Comparison of ENCODE assay signal across 28 cellular contexts in genomic region chr4:163237856-163238255, GRCh38.
"Had no signal": no experiment of that assay in that cellular context is flagged by ENCODE, and none has a peak within 500 bp of the region (broad histone marks: within the 10 kb centered on the region; RNA-seq: fewer than 3 reads in every experiment).

No MANE protein-coding gene starts in this region.

- H3K4me1 Mint-ChIP-seq: stimulated activated effector memory CD8-positive, alpha-beta T cell treated with anti-CD3 and anti-CD28 coated beads, Interleukin-12 subunit alpha, Interleukin-12 subunit beta, amount 100 ng/mL, for 72 hours; stimulated activated memory B cell treated with anti-CD40 and anti-IgM and Interleukin-4, amounts not matched to agents 10 μg/mL and 1 μg/mL and 100 μg/mL, for 72 hours; stimulated activated naive B cell treated with anti-CD40 and anti-IgM and Interleukin-4, amounts not matched to agents 10 μg/mL and 1 μg/mL and 100 μg/mL, for 72 hours; stimulated activated naive CD8-positive, alpha-beta T cell treated with anti-CD3 and anti-CD28 coated beads, Interleukin-15, amount 100 ng/mL, for 72 hours had no signal

- DNase-seq: stimulated activated CD4-positive, alpha-beta T cell treated with anti-CD3 and anti-CD28 coated beads, Interleukin-2, amount 100 ng/mL, for 48 hours; stimulated activated CD4-positive, alpha-beta T cell treated with anti-CD3 and anti-CD28 coated beads, Interleukin-4, amount 100 ng/mL, for 1 hour; stimulated activated CD4-positive, alpha-beta T cell treated with anti-CD3 and anti-CD28 coated beads, Interleukin-4, amount 100 ng/mL, for 24 hours; stimulated activated CD4-positive, alpha-beta T cell treated with anti-CD3 and anti-CD28 coated beads, Interleukin-4, amount 100 ng/mL, for 4 hours; stimulated activated CD8-positive, alpha-beta memory T cell treated with anti-CD3 and anti-CD28 coated beads, Interleukin-4, amount 100 ng/mL, for 48 hours; stimulated activated naive B cell treated with anti-CD40 and anti-IgM and Interleukin-4, amounts not matched to agents 10 μg/mL and 1 μg/mL and 100 μg/mL, for 72 hours; stimulated activated naive CD4-positive, alpha-beta T cell; stimulated activated naive CD4-positive, alpha-beta T cell treated with Interleukin-2 at 50 U/mL for 16 hours; stimulated activated naive CD8-positive, alpha-beta T cell treated with anti-CD3 and anti-CD28 coated beads, Interleukin-15, amount 100 ng/mL, for 72 hours; stimulated activated naive CD8-positive, alpha-beta T cell treated with anti-CD3 and anti-CD28 coated beads, Interleukin-15, Interleukin-2, amounts not matched to agents 100 U/mL and 50 U/mL, for 24 hours; stomach; substantia nigra; testis; thyroid gland; tibial artery; transverse colon; trophoblast cell; upper lobe of left lung; upper lobe of right lung; uterus had no signal

- H3K27me3 ChIP-seq: stomach, suprapubic skin, testis, thyroid gland, tibial artery, tibial nerve, transverse colon, upper lobe of left lung, upper lobe of right lung, uterus, vagina had no signal

- H3K9me3 ChIP-seq: suprapubic skin, testis, thoracic aorta, thyroid gland, transverse colon, upper lobe of right lung, uterus, vagina had no signal

- H3K27ac Mint-ChIP-seq: stimulated activated effector memory CD8-positive, alpha-beta T cell treated with anti-CD3 and anti-CD28 coated beads, Interleukin-12 subunit alpha, Interleukin-12 subunit beta, amount 100 ng/mL, for 72 hours; stimulated activated memory B cell treated with anti-CD40 and anti-IgM and Interleukin-4, amounts not matched to agents 10 μg/mL and 1 μg/mL and 100 μg/mL, for 72 hours; stimulated activated naive B cell treated with anti-CD40 and anti-IgM and Interleukin-4, amounts not matched to agents 10 μg/mL and 1 μg/mL and 100 μg/mL, for 72 hours; stimulated activated naive CD8-positive, alpha-beta T cell treated with anti-CD3 and anti-CD28 coated beads, Interleukin-15, amount 100 ng/mL, for 72 hours; stimulated activated naive CD8-positive, alpha-beta T cell treated with anti-CD3 and anti-CD28 coated beads, Interleukin-15, Interleukin-2, amounts not matched to agents 100 ng/mL and 50 ng/mL, for 24 hours; type B pancreatic cell had no signal

- H3K27me3 Mint-ChIP-seq: stimulated activated memory B cell treated with anti-CD40 and anti-IgM and Interleukin-4, amounts not matched to agents 10 μg/mL and 1 μg/mL and 100 μg/mL, for 72 hours; type B pancreatic cell had no signal

- H3K4me3 ChIP-seq: stomach, suprapubic skin, testis, thoracic aorta, thyroid gland, tibial artery, tibial nerve, transverse colon, upper lobe of left lung, upper lobe of right lung, uterus, vagina had no signal

- H3K36me3 Mint-ChIP-seq: stimulated activated effector memory CD8-positive, alpha-beta T cell treated with anti-CD3 and anti-CD28 coated beads, Interleukin-12 subunit alpha, Interleukin-12 subunit beta, amount 100 ng/mL, for 72 hours; type B pancreatic cell had no signal

- H3K4me3 Mint-ChIP-seq: stimulated activated effector memory CD8-positive, alpha-beta T cell treated with anti-CD3 and anti-CD28 coated beads, Interleukin-12 subunit alpha, Interleukin-12 subunit beta, amount 100 ng/mL, for 72 hours; stimulated activated memory B cell treated with anti-CD40 and anti-IgM and Interleukin-4, amounts not matched to agents 10 μg/mL and 1 μg/mL and 100 μg/mL, for 72 hours; stimulated activated naive B cell treated with anti-CD40 and anti-IgM and Interleukin-4, amounts not matched to agents 10 μg/mL and 1 μg/mL and 100 μg/mL, for 72 hours; stimulated activated naive CD8-positive, alpha-beta T cell treated with anti-CD3 and anti-CD28 coated beads, Interleukin-15, amount 100 ng/mL, for 72 hours; stimulated activated naive CD8-positive, alpha-beta T cell treated with anti-CD3 and anti-CD28 coated beads, Interleukin-15, Interleukin-2, amounts not matched to agents 100 ng/mL and 50 ng/mL, for 24 hours; type B pancreatic cell had no signal

- H3K4me1 ChIP-seq: stomach, suprapubic skin, testis, thyroid gland, tibial artery, tibial nerve, transverse colon, upper lobe of left lung, upper lobe of right lung, uterus, vagina had no signal

- H3K27ac ChIP-seq: stomach, suprapubic skin, testis, thoracic aorta, thyroid gland, tibial artery, tibial nerve, transverse colon, upper lobe of left lung, upper lobe of right lung, uterus, vagina had no signal

- H3K36me3 ChIP-seq: stomach, suprapubic skin, thoracic aorta, thyroid gland, tibial artery, tibial nerve, transverse colon, upper lobe of left lung, upper lobe of right lung, uterus, vagina had no signal

- ATAC-seq: stimulated activated effector memory CD8-positive, alpha-beta T cell treated with anti-CD3 and anti-CD28 coated beads, Interleukin-12 subunit alpha, Interleukin-12 subunit beta, amount 100 ng/mL, for 72 hours; stimulated activated memory B cell treated with anti-CD40 and anti-IgM and Interleukin-4, amounts not matched to agents 10 μg/mL and 1 μg/mL and 100 μg/mL, for 72 hours; stimulated activated naive B cell treated with anti-CD40 and anti-IgM and Interleukin-4, amounts not matched to agents 10 μg/mL and 1 μg/mL and 100 μg/mL, for 72 hours; stimulated activated naive CD8-positive, alpha-beta T cell treated with anti-CD3 and anti-CD28 coated beads, Interleukin-15, amount 100 ng/mL, for 72 hours; stimulated activated naive CD8-positive, alpha-beta T cell treated with anti-CD3 and anti-CD28 coated beads, Interleukin-15, Interleukin-2, amounts not matched to agents 100 U/mL and 50 U/mL, for 24 hours; upper lobe of right lung had no signal
